In the genomic region with DNA sequence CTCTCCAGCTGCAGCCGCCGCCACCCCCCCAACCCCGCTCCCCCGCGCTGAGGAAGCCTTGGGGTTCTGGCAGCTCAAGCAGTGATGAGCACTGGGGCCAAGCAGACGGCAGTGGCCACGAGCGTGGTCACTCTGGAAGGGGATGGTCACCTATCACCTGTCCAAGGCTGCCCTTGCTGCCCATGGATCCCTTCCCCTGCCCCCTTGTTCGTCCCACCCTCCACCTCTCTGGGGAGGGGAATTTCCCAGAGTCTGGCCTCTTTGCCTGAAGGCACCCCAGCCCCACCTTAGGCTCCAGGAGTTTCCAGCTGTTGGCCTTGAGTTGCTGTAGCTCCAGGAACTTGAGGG, we compare ENCODE assay signal across 8 cellular contexts. TPM values are rescaled to one million over a fixed set of nuclear protein-coding genes. Genes with fewer than 3 reads are reported as not detected.
DNase-seq lines count a peak whose midpoint lies in the region; ATAC-seq and TF ChIP-seq lines count a peak whose summit lies in the region.

No MANE protein-coding gene starts in this region.

- H3K27ac ChIP-seq in RWPE1 = peak overlapping the region; percentile 77
- peak overlapping the region in 20 of 21 experiments; percentile 40 to 91 (median 81) for H3K27ac ChIP-seq in skin epidermis

- TF ChIP-seq CTCF in RWPE1 (conservative IDR thresholded peaks at IDR 0.05; ENCODE audit: low read depth) = no peak
- TF ChIP-seq CTCF in fibroblast of mammary gland (conservative IDR thresholded peaks at IDR 0.05; ENCODE audit: control insufficient read depth, insufficient read depth, low read depth, low read length) = no peak

- POLR2A ChIA-PET in RWPE1 (lab: Yijun Ruan, JAX; ENCODE audit: low non-redundant PET) = interaction anchor here (0.5 kb wide), 1 partner anchor 111 kb away, joined by 6 read pairs; no protein-coding TSS in a partner anchor

- H3K4me3 ChIP-seq in fibroblast of mammary gland (ENCODE audit: control insufficient read depth, low read depth, low read length) (peak overlapping the region; percentile 63), skin epidermis (peak overlapping the region; percentile 50 to 93 (median 70))

- peak; percentile 24 for ATAC-seq in GM19351 (IDR thresholded peaks at IDR 0.05; ENCODE audit: unreplicated experiment)
- no peak for ATAC-seq in HG03175 (IDR thresholded peaks at IDR 0.05; ENCODE audit: unreplicated experiment)
- no peak for ATAC-seq in GM18519 (IDR thresholded peaks at IDR 0.05; ENCODE audit: low FRiP score, unreplicated experiment)

- CTCF ChIA-PET in RWPE1 (lab: Yijun Ruan, JAX) = interaction anchor here (0.5 to 1.5 kb wide), 10 partner anchors 8 to 406 kb away, joined by 3 to 10 read pairs (median 4); no protein-coding TSS in a partner anchor

- no peak for DNase-seq in RWPE1 (ENCODE audit: low spot score)
- DNase-seq in fibroblast of mammary gland (ENCODE audit: low read depth) = no peak
- no peak for DNase-seq in occipital lobe (lab: John Stamatoyannopoulos, UW)
- no peak for DNase-seq in NCI-H510A treated with DMSO at 0.1 percent for 48 hours (lab: John Stamatoyannopoulos, UW)

RNA-seq across cellular contexts. Expression of gene SMIM12, which starts 7.2 kb away (rescaled TPM):
- 8.6 TPM for total RNA-seq in occipital lobe
